Comparison of ENCODE assay signal across 1 cellular context in the genomic region with DNA sequence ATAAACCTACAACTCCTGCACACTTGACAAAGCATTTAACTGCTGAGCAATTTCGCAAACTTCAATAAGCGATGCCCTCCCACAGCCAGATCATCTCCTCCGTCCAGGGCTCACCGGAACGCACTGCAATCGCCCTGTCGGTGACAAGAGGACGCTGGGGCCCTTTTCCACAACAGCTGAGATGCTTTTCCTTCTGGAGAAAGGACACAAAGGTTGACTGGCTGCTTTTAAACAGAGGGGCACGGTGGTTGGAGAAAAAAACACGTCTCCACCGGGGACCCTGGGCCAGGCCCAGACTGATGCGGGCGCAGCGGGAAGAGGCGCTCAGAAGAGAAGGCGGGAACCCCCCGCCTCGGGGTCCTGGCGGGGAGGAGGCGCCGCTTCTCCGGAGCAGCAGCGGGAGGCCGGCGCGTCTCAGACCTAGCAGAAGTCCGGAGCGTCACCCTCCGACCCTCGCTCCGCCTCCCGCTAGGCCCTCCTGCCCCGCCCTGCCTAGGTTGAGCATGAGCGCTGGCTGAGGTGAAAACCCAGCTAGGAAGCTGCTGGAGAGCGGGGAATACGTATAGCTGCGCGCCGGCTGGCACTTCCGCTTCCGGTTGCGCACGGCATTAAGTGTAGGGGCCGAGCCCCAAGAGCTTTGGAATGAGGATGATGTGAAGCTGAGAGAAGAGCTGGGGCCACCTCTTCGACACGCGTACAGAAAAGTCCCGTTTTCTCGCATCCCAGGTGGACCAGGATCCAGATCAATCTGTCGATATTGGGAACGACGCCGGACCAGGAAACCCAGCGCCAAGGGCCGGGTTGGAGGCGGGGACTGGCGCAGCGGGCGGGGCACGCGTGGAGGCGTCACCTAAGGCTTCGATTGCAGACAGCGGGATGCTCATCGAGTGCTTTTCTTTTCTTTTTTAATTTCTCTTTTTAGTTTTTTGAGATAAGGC.
TF ChIP-seq lines count a peak whose summit lies in the region.

A gene (minus strand): TSS at position 564 of the 938 bp plus-strand sequence. CDS start 3,788 bp downstream, outside the sequence.

TF ChIP-seq in K562, 482 proteins besides CTCF, POLR2A, EP300 and RAD21 (continued from another document and continues in another):
- TF ChIP-seq, protein P1, sequence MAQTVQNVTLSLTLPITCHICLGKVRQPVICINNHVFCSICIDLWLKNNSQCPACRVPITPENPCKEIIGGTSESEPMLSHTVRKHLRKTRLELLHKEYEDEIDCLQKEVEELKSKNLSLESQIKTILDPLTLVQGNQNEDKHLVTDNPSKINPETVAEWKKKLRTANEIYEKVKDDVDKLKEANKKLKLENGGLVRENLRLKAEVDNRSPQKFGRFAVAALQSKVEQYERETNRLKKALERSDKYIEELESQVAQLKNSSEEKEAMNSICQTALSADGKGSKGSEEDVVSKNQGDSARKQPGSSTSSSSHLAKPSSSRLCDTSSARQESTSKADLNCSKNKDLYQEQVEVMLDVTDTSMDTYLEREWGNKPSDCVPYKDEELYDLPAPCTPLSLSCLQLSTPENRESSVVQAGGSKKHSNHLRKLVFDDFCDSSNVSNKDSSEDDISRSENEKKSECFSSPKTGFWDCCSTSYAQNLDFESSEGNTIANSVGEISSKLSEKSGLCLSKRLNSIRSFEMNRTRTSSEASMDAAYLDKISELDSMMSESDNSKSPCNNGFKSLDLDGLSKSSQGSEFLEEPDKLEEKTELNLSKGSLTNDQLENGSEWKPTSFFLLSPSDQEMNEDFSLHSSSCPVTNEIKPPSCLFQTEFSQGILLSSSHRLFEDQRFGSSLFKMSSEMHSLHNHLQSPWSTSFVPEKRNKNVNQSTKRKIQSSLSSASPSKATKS (CRISPR knock-in tag; IDR thresholded peaks at IDR 0.05): no peak
- TF ChIP-seq EWSR1 (IDR thresholded peaks at IDR 0.05; ENCODE audit: borderline replicate concordance, low read depth, partially characterized antibody) (no peak), TCF7L2 (IDR thresholded peaks at IDR 0.05; ENCODE audit: low read depth, low read length) (no peak), CCAR2 (IDR thresholded peaks at IDR 0.05; ENCODE audit: low read depth, low read length) (no peak), RB1 (IDR thresholded peaks at IDR 0.05; ENCODE audit: low read depth) (no peak; the same call in none of the 2 replicates), CEBPB (tag; IDR thresholded peaks at IDR 0.05) (peak; percentile 48; the same call in 1 of the 2 replicates), ATF1 (CRISPR knock-in tag; IDR thresholded peaks at IDR 0.05) (no peak), ATF1 (tag; IDR thresholded peaks at IDR 0.05) (peak; percentile 92), NR2C2 (CRISPR knock-in tag; IDR thresholded peaks at IDR 0.05) (peak; percentile 78), NR2C2 (tag; IDR thresholded peaks at IDR 0.05) (peak; percentile 92), ZNF77 (CRISPR knock-in tag; IDR thresholded peaks at IDR 0.05) (no peak), CAMTA2 (CRISPR knock-in tag; conservative IDR thresholded peaks at IDR 0.05) (0 out of 2 replicates have a peak, but pooled peaks have one; percentile 43), LEF1 (IDR thresholded peaks at IDR 0.05) (no peak), SREBF1 (IDR thresholded peaks at IDR 0.05; ENCODE audit: borderline replicate concordance, low read depth, low read length) (no peak), BRD9 (IDR thresholded peaks at IDR 0.05; ENCODE audit: low read depth, partially characterized antibody) (no peak), PHB2 (IDR thresholded peaks at IDR 0.05; ENCODE audit: low read depth) (no peak), ZNF699 (CRISPR knock-in tag; IDR thresholded peaks at IDR 0.05; ENCODE audit: insufficient replicate concordance) (no peak), FOSL1 (tag; conservative IDR thresholded peaks at IDR 0.05) (peak; percentile 68), SIX5 (IDR thresholded peaks at IDR 0.05; ENCODE audit: borderline replicate concordance in 1 of 2, insufficient read depth in 1 of 2, low read depth in 1 of 2, low read length in 2 of 2) (peak in 1 of 2 experiments; percentile 29; a peak in 1 of 4 replicates), NFIC (IDR thresholded peaks at IDR 0.05) (0 out of 2 replicates have a peak, but pooled peaks have one; percentile 21), ZNF347 (CRISPR knock-in tag; IDR thresholded peaks at IDR 0.05; ENCODE audit: low read depth) (no peak)
- TF ChIP-seq, protein P2, sequence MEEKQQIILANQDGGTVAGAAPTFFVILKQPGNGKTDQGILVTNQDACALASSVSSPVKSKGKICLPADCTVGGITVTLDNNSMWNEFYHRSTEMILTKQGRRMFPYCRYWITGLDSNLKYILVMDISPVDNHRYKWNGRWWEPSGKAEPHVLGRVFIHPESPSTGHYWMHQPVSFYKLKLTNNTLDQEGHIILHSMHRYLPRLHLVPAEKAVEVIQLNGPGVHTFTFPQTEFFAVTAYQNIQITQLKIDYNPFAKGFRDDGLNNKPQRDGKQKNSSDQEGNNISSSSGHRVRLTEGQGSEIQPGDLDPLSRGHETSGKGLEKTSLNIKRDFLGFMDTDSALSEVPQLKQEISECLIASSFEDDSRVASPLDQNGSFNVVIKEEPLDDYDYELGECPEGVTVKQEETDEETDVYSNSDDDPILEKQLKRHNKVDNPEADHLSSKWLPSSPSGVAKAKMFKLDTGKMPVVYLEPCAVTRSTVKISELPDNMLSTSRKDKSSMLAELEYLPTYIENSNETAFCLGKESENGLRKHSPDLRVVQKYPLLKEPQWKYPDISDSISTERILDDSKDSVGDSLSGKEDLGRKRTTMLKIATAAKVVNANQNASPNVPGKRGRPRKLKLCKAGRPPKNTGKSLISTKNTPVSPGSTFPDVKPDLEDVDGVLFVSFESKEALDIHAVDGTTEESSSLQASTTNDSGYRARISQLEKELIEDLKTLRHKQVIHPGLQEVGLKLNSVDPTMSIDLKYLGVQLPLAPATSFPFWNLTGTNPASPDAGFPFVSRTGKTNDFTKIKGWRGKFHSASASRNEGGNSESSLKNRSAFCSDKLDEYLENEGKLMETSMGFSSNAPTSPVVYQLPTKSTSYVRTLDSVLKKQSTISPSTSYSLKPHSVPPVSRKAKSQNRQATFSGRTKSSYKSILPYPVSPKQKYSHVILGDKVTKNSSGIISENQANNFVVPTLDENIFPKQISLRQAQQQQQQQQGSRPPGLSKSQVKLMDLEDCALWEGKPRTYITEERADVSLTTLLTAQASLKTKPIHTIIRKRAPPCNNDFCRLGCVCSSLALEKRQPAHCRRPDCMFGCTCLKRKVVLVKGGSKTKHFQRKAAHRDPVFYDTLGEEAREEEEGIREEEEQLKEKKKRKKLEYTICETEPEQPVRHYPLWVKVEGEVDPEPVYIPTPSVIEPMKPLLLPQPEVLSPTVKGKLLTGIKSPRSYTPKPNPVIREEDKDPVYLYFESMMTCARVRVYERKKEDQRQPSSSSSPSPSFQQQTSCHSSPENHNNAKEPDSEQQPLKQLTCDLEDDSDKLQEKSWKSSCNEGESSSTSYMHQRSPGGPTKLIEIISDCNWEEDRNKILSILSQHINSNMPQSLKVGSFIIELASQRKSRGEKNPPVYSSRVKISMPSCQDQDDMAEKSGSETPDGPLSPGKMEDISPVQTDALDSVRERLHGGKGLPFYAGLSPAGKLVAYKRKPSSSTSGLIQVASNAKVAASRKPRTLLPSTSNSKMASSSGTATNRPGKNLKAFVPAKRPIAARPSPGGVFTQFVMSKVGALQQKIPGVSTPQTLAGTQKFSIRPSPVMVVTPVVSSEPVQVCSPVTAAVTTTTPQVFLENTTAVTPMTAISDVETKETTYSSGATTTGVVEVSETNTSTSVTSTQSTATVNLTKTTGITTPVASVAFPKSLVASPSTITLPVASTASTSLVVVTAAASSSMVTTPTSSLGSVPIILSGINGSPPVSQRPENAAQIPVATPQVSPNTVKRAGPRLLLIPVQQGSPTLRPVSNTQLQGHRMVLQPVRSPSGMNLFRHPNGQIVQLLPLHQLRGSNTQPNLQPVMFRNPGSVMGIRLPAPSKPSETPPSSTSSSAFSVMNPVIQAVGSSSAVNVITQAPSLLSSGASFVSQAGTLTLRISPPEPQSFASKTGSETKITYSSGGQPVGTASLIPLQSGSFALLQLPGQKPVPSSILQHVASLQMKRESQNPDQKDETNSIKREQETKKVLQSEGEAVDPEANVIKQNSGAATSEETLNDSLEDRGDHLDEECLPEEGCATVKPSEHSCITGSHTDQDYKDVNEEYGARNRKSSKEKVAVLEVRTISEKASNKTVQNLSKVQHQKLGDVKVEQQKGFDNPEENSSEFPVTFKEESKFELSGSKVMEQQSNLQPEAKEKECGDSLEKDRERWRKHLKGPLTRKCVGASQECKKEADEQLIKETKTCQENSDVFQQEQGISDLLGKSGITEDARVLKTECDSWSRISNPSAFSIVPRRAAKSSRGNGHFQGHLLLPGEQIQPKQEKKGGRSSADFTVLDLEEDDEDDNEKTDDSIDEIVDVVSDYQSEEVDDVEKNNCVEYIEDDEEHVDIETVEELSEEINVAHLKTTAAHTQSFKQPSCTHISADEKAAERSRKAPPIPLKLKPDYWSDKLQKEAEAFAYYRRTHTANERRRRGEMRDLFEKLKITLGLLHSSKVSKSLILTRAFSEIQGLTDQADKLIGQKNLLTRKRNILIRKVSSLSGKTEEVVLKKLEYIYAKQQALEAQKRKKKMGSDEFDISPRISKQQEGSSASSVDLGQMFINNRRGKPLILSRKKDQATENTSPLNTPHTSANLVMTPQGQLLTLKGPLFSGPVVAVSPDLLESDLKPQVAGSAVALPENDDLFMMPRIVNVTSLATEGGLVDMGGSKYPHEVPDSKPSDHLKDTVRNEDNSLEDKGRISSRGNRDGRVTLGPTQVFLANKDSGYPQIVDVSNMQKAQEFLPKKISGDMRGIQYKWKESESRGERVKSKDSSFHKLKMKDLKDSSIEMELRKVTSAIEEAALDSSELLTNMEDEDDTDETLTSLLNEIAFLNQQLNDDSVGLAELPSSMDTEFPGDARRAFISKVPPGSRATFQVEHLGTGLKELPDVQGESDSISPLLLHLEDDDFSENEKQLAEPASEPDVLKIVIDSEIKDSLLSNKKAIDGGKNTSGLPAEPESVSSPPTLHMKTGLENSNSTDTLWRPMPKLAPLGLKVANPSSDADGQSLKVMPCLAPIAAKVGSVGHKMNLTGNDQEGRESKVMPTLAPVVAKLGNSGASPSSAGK (IDR thresholded peaks at IDR 0.05): peak; percentile 83
- TF ChIP-seq, protein P3, sequence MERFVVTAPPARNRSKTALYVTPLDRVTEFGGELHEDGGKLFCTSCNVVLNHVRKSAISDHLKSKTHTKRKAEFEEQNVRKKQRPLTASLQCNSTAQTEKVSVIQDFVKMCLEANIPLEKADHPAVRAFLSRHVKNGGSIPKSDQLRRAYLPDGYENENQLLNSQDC (CRISPR knock-in tag; IDR thresholded peaks at IDR 0.05): no peak
- TF ChIP-seq, protein P4, sequence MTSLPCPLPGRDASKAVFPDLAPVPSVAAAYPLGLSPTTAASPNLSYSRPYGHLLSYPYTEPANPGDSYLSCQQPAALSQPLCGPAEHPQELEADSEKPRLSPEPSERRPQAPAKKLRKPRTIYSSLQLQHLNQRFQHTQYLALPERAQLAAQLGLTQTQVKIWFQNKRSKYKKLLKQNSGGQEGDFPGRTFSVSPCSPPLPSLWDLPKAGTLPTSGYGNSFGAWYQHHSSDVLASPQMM (CRISPR knock-in tag; IDR thresholded peaks at IDR 0.05): no peak
- TF ChIP-seq, protein P5, sequence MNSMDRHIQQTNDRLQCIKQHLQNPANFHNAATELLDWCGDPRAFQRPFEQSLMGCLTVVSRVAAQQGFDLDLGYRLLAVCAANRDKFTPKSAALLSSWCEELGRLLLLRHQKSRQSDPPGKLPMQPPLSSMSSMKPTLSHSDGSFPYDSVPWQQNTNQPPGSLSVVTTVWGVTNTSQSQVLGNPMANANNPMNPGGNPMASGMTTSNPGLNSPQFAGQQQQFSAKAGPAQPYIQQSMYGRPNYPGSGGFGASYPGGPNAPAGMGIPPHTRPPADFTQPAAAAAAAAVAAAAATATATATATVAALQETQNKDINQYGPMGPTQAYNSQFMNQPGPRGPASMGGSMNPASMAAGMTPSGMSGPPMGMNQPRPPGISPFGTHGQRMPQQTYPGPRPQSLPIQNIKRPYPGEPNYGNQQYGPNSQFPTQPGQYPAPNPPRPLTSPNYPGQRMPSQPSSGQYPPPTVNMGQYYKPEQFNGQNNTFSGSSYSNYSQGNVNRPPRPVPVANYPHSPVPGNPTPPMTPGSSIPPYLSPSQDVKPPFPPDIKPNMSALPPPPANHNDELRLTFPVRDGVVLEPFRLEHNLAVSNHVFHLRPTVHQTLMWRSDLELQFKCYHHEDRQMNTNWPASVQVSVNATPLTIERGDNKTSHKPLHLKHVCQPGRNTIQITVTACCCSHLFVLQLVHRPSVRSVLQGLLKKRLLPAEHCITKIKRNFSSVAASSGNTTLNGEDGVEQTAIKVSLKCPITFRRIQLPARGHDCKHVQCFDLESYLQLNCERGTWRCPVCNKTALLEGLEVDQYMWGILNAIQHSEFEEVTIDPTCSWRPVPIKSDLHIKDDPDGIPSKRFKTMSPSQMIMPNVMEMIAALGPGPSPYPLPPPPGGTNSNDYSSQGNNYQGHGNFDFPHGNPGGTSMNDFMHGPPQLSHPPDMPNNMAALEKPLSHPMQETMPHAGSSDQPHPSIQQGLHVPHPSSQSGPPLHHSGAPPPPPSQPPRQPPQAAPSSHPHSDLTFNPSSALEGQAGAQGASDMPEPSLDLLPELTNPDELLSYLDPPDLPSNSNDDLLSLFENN (IDR thresholded peaks at IDR 0.05; ENCODE audit: low read depth in 2 of 2, low read length in 2 of 2): no peak
- TF ChIP-seq, protein P6, sequence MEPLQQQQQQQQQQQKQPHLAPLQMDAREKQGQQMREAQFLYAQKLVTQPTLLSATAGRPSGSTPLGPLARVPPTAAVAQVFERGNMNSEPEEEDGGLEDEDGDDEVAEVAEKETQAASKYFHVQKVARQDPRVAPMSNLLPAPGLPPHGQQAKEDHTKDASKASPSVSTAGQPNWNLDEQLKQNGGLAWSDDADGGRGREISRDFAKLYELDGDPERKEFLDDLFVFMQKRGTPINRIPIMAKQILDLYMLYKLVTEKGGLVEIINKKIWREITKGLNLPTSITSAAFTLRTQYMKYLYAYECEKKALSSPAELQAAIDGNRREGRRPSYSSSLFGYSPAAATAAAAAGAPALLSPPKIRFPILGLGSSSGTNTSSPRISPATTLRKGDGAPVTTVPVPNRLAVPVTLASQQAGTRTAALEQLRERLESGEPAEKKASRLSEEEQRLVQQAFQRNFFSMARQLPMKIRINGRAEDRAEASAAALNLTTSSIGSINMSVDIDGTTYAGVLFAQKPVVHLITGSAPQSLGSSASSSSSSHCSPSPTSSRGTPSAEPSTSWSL (CRISPR knock-in tag; IDR thresholded peaks at IDR 0.05; ENCODE audit: borderline replicate concordance): no peak; the same call in 1 of the 2 replicates
- TF ChIP-seq, protein P7, sequence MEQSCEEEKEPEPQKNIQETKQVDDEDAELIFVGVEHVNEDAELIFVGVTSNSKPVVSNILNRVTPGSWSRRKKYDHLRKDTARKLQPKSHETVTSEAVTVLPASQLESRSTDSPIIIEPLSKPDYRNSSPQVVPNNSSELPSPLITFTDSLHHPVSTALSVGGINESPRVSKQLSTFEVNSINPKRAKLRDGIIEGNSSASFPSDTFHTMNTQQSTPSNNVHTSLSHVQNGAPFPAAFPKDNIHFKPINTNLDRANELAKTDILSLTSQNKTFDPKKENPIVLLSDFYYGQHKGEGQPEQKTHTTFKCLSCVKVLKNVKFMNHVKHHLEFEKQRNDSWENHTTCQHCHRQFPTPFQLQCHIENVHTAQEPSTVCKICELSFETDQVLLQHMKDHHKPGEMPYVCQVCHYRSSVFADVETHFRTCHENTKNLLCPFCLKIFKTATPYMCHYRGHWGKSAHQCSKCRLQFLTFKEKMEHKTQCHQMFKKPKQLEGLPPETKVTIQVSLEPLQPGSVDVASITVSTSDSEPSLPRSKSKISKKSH (CRISPR knock-in tag; IDR thresholded peaks at IDR 0.05): no peak
